Comparison of ENCODE assay signal across 1 cellular context in genomic region chr20:4607287-4607713, GRCh38.
TF ChIP-seq lines count a peak whose summit lies in the region.

No MANE protein-coding gene starts in this region.

TF ChIP-seq in HepG2, 621 proteins besides CTCF, POLR2A, EP300 and RAD21 (continued from another document and continues in another):
- TF ChIP-seq MLX (CRISPR knock-in tag; IDR thresholded peaks at IDR 0.05) (no peak), ESRRA (CRISPR knock-in tag; IDR thresholded peaks at IDR 0.05; ENCODE audit: low read depth) (no peak), POGZ (CRISPR knock-in tag; IDR thresholded peaks at IDR 0.05) (no peak), MAX (IDR thresholded peaks at IDR 0.05) (no peak), ZBTB7A (CRISPR knock-in tag; IDR thresholded peaks at IDR 0.05) (no peak), ZNF615 (CRISPR knock-in tag; IDR thresholded peaks at IDR 0.05; ENCODE audit: borderline replicate concordance) (no peak), CSRNP1 (CRISPR knock-in tag; IDR thresholded peaks at IDR 0.05) (0 out of 2 replicates have a peak, but pooled peaks have one; percentile 24), PPARG (CRISPR knock-in tag; conservative IDR thresholded peaks at IDR 0.05) (peak; percentile 48; the same call in 1 of the 2 replicates), CCAR2 (optimal IDR thresholded peaks at IDR 0.05; ENCODE audit: low read depth, low read length) (no peak), PHF8 (CRISPR knock-in tag; IDR thresholded peaks at IDR 0.05) (no peak), SALL2 (CRISPR knock-in tag; IDR thresholded peaks at IDR 0.05) (no peak), ZNF83 (CRISPR knock-in tag; IDR thresholded peaks at IDR 0.05; ENCODE audit: borderline replicate concordance) (no peak), PBX2 (CRISPR knock-in tag; IDR thresholded peaks at IDR 0.05) (no peak), NR1H2 (CRISPR knock-in tag; IDR thresholded peaks at IDR 0.05; ENCODE audit: borderline replicate concordance, low read depth) (no peak), ZNF275 (CRISPR knock-in tag; IDR thresholded peaks at IDR 0.05; ENCODE audit: borderline replicate concordance) (no peak), ZNF230 (CRISPR knock-in tag; IDR thresholded peaks at IDR 0.05) (no peak), EED (CRISPR knock-in tag; IDR thresholded peaks at IDR 0.05) (no peak), ZSCAN21 (CRISPR knock-in tag; IDR thresholded peaks at IDR 0.05; ENCODE audit: borderline replicate concordance) (no peak), KAT8 (CRISPR knock-in tag; IDR thresholded peaks at IDR 0.05) (peak; percentile 41; the same call in 1 of the 2 replicates), ZNF326 (CRISPR knock-in tag; IDR thresholded peaks at IDR 0.05; ENCODE audit: borderline replicate concordance) (no peak), FOXC1 (CRISPR knock-in tag; IDR thresholded peaks at IDR 0.05; ENCODE audit: borderline replicate concordance) (no peak), HNRNPUL1 (IDR thresholded peaks at IDR 0.05; ENCODE audit: low read depth, low read length) (no peak), HCFC1 (IDR thresholded peaks at IDR 0.05; ENCODE audit: low read depth, low read length) (no peak), GLI4 (CRISPR knock-in tag; IDR thresholded peaks at IDR 0.05; ENCODE audit: borderline replicate concordance) (no peak), ATF1 (CRISPR knock-in tag; IDR thresholded peaks at IDR 0.05) (no peak), ZNF784 (CRISPR knock-in tag; IDR thresholded peaks at IDR 0.05; ENCODE audit: borderline replicate concordance) (no peak), ATF7-NPFF (CRISPR knock-in tag; IDR thresholded peaks at IDR 0.05; ENCODE audit: low read depth) (no peak), GTF2F1 (IDR thresholded peaks at IDR 0.05; ENCODE audit: low read length) (no peak), ZNF124 (CRISPR knock-in tag; IDR thresholded peaks at IDR 0.05) (no peak), CC2D1A (CRISPR knock-in tag; IDR thresholded peaks at IDR 0.05) (no peak), ZNF691 (CRISPR knock-in tag; IDR thresholded peaks at IDR 0.05; ENCODE audit: borderline replicate concordance, low read depth) (no peak), CHCHD3 (CRISPR knock-in tag; IDR thresholded peaks at IDR 0.05) (no peak), PAWR (CRISPR knock-in tag; IDR thresholded peaks at IDR 0.05; ENCODE audit: borderline replicate concordance) (no peak), ZNF652 (CRISPR knock-in tag; IDR thresholded peaks at IDR 0.05; ENCODE audit: borderline replicate concordance, low read depth) (no peak), TFAP4 (IDR thresholded peaks at IDR 0.05; ENCODE audit: borderline replicate concordance, low read depth) (no peak), IKZF1 (IDR thresholded peaks at IDR 0.05) (no peak), DNMT1 (CRISPR knock-in tag; IDR thresholded peaks at IDR 0.05) (no peak), PCBP1 (IDR thresholded peaks at IDR 0.05; ENCODE audit: borderline replicate concordance, low read depth, low read length) (no peak), SAP130 (CRISPR knock-in tag; IDR thresholded peaks at IDR 0.05; ENCODE audit: low read depth) (no peak), SMAD1 (CRISPR knock-in tag; IDR thresholded peaks at IDR 0.05; ENCODE audit: borderline replicate concordance, low read depth) (no peak), NFE2L2 (IDR thresholded peaks at IDR 0.05; ENCODE audit: low read length) (no peak; the same call in 1 of the 2 replicates), KLF6 (CRISPR knock-in tag; IDR thresholded peaks at IDR 0.05) (0 out of 2 replicates have a peak, but pooled peaks have one; percentile 36), ZNF512B (CRISPR knock-in tag; IDR thresholded peaks at IDR 0.05; ENCODE audit: borderline replicate concordance) (no peak), TBX2 (CRISPR knock-in tag; IDR thresholded peaks at IDR 0.05; ENCODE audit: borderline replicate concordance) (0 out of 2 replicates have a peak, but pooled peaks have one; percentile 37), POLR2AphosphoS5 (IDR thresholded peaks at IDR 0.05; ENCODE audit: low read depth, low read length) (no peak), MNT (IDR thresholded peaks at IDR 0.05) (no peak), FOXA3 (CRISPR knock-in tag; IDR thresholded peaks at IDR 0.05) (peak; percentile 64), ONECUT2 (CRISPR knock-in tag; IDR thresholded peaks at IDR 0.05) (no peak), ZZZ3 (CRISPR knock-in tag; IDR thresholded peaks at IDR 0.05; ENCODE audit: borderline replicate concordance) (no peak)
